8 cellular contexts compared by ENCODE assay signal in genomic region chr1:93178418-93178817, GRCh38. TPM values are rescaled to one million over a fixed set of nuclear protein-coding genes. Genes with fewer than 3 reads are reported as not detected.
DNase-seq lines count a peak whose midpoint lies in the region; TF ChIP-seq lines count a peak whose summit lies in the region.

No MANE protein-coding gene starts in this region.

- intact Hi-C loops in CD14-positive monocyte (cut with micrococcal nuclease), result loop anchor here in 1 of 2 donors (5.0 kb wide), 1 partner anchor 96 kb away; no protein-coding TSS in a partner anchor

- peaks cover 5 to 21% of the 10 kb centered on the region in 2 donors for H3K36me3 Mint-ChIP-seq in CD14-positive monocyte
- peaks cover 12% of the 10 kb centered on the region for H3K36me3 Mint-ChIP-seq in nephron (ENCODE audit: low read depth)

- H3K27ac Mint-ChIP-seq in CD14-positive monocyte (peak overlapping the region; percentile 73 to 100 (median 100)), nephron (peak overlapping the region; percentile 16 to 98 (median 96))

- H3K27me3 Mint-ChIP-seq in CD14-positive monocyte (ENCODE audit: low read depth in 3 of 3) (no peaks in the 10 kb centered on the region), nephron (ENCODE audit: low read depth) (no peaks in the 10 kb centered on the region)

- H3K4me1 Mint-ChIP-seq in CD14-positive monocyte, result peaks cover 48% of the 10 kb centered on the region
- H3K4me1 Mint-ChIP-seq in nephron, result peaks cover 16% of the 10 kb centered on the region

- DNase-seq in CD14-positive monocyte (ENCODE audit: low spot score) (no peak), LNCaP clone FGC (ENCODE audit: low read depth) (no peak), choroid plexus epithelial cell (ENCODE audit: low read depth) (peak; percentile 16), NCI-H2196 (lab: John Stamatoyannopoulos, UW; ENCODE audit: unreplicated experiment) (no peak)
- no peak for DNase-seq in activated effector memory CD4-positive, alpha-beta T cell treated with Interleukin-2 at 50 U/mL for 16 hours
- DNase-seq in effector CD4-positive, alpha-beta T cell, result no peak
- no peak for DNase-seq in NK-92 treated with Interleukin-12 subunit alpha and Interleukin-12 subunit beta, amount 100 ng/mL, for 24 hours (lab: John Stamatoyannopoulos, UW)

- H3K4me3 Mint-ChIP-seq in CD14-positive monocyte (peak overlapping the region; percentile 98 to 99), nephron (peak overlapping the region; percentile 88 to 94 (median 93))

- TF ChIP-seq CTCF in CD14-positive monocyte (IDR thresholded peaks at IDR 0.05), result no peak
- no peak for TF ChIP-seq CTCF in LNCaP clone FGC (IDR thresholded peaks at IDR 0.05; ENCODE audit: control insufficient read depth, extremely low read depth, insufficient read depth)
- TF ChIP-seq CTCF in choroid plexus epithelial cell (conservative IDR thresholded peaks at IDR 0.05; ENCODE audit: low read depth, low read length), result no peak
- no peak for TF ChIP-seq CTCF in nephron (IDR thresholded peaks at IDR 0.05; ENCODE audit: unreplicated experiment in 3 of 3)

- peak overlapping the region; percentile 75 for H3K4me3 ChIP-seq in LNCaP clone FGC (ENCODE audit: low read depth, low read length)
- peak overlapping the region; percentile 99 for H3K4me3 ChIP-seq in choroid plexus epithelial cell (ENCODE audit: low read depth, low read length)

- H3K9me3 Mint-ChIP-seq in CD14-positive monocyte, result peaks cover 0 to 6% (median 0%) of the 10 kb centered on the region in 7 donors
- H3K9me3 Mint-ChIP-seq in nephron, result no peaks in the 10 kb centered on the region

RNA-seq across cellular contexts. Expression of gene TMED5, which starts 1.8 kb away (rescaled TPM):
- 10 to 100 TPM; 62.8 to 75.8 TPM for polyA plus RNA-seq in CD14-positive monocyte

RNA-seq across cellular contexts. Expression of gene CCDC18, which starts 2.1 kb away (rescaled TPM):
- 1 to 10 TPM; 2.8 to 5.9 TPM for polyA plus RNA-seq in CD14-positive monocyte
